ENCODE assay signal across 2 cellular contexts in the genomic region with DNA sequence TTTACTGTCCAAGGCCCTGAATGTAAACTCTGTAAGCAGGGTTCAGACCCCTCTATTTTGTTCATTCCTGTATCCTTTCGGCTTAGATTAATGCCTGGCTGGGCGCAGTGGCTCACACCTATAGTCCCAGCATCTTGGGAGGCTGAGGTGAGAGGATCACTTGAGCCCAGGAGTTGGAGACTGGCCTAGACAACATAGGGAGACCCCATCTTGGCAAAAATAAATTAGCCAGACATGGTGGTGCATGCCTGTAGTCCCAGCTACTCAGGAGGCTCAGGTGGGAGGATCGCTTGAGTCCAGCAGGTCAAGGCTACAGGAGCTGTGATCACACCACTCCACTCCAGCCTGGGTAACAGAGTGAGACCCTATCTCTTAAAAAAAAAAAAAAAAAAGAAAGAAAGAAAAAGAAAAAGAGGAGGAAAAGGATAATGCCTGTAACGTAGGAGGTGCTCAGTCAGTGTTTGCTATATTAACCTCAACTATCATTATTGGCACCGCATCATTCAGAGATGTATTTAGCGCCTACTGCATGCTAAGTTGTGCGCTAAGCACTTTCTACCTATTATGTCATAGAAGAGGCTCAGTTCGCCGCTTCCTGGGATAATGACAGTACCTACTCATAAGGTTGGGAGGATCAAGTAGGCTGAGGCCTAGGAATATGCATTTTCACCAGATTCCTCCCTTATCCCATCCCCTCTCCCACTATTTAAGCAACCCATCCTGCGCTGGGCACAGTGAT.
TF ChIP-seq lines count a peak whose summit lies in the region.

No MANE protein-coding gene starts in this region.

TF ChIP-seq in HEK293, 187 proteins besides CTCF, POLR2A, EP300 and RAD21:
- TF ChIP-seq ZSCAN16 (tag by site-specific recombination; IDR thresholded peaks at IDR 0.05): 0 out of 2 replicates have a peak, but pooled peaks have one; percentile 25
- TF ChIP-seq ZNF785 (tag by site-specific recombination; IDR thresholded peaks at IDR 0.05): no peak
- no peak for TF ChIP-seq ZBTB48 (tag by site-specific recombination; IDR thresholded peaks at IDR 0.05)

TF ChIP-seq in SK-N-SH, 30 proteins besides CTCF, POLR2A, EP300 and RAD21:
- TF ChIP-seq NRF1 (IDR thresholded peaks at IDR 0.05; ENCODE audit: low read depth, low read length) (no peak), POLR2AphosphoS5 (IDR thresholded peaks at IDR 0.05; ENCODE audit: low read depth, low read length) (no peak)
